Comparison of ENCODE assay signal across 16 cellular contexts in the genomic region with DNA sequence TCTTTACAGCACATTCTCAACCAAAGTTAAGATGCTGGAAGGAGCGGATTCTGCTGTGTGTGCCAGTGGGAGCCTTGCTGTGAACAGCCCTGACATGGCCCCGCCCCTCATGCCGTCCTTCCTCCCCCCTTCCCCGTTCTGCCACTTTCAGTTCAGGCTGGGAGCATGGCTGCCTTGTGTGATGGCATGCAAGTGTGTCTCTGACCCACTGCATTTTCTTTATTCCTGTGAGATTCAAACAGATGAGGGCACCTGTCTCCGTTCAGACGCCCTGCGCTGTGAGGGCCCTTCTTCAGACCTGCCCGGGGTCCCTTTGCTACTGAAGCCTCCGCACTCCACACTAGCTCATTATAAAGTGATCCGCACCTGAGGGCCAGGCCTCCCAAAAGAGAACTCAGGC.
DNase-seq lines count a peak whose midpoint lies in the region; ATAC-seq and TF ChIP-seq lines count a peak whose summit lies in the region.
"Had no signal": no experiment of that assay in that cellular context is flagged by ENCODE, and none has a peak within 500 bp of the region (broad histone marks: within the 10 kb centered on the region; RNA-seq: fewer than 3 reads in every experiment).

No MANE protein-coding gene starts in this region.

- H3K4me3 ChIP-seq in heart left ventricle (no peak overlapping the region), osteoblast (ENCODE audit: insufficient read depth, low read length) (no peak overlapping the region), colonic mucosa (no peak overlapping the region)
- H3K4me3 ChIP-seq: BLaER1 treated with 17β-estradiol and CSF1 and Interleukin-3, amounts not matched to agents 10 nM and 100 nM; GM12878 had no signal

- H4K20me1 ChIP-seq in osteoblast (ENCODE audit: insufficient read depth, low read length) = peaks cover 6% of the 10 kb centered on the region

- H3K4me1 ChIP-seq in heart left ventricle = peaks cover 0 to 6% (median 0%) of the 10 kb centered on the region in 12 donors
- H3K4me1 ChIP-seq in osteoblast (ENCODE audit: insufficient read depth, low read length) = no peaks in the 10 kb centered on the region
- no peaks in the 10 kb centered on the region for H3K4me1 ChIP-seq in colonic mucosa

- WGBS in heart left ventricle, 4 donors = 91 to 96% (median 93%) methylated on average over 10 of the region's 10 CpGs

- peak; percentile 10 for DNase-seq in Right ventricle myocardium superior
- no peak for DNase-seq in heart left ventricle
- peak; percentile 8 for DNase-seq in cerebellar cortex (ENCODE audit: low spot score)
- DNase-seq in osteoblast (ENCODE audit: insufficient read length, low spot score, missing footprints) = peak; percentile 82
- no peak for DNase-seq in nucleus accumbens (lab: John Stamatoyannopoulos, UW)
- DNase-seq in colonic mucosa = no peak
- DNase-seq in UCSD-AML1 (lab: John Stamatoyannopoulos, UW; ENCODE audit: unreplicated experiment) = no peak
- DNase-seq: ACHN; Calu3; CD4-positive, CD25-positive, alpha-beta regulatory T cell; DMS 273 treated with DMSO at 0.1 percent for 48 hours; GOT3; H9 had no signal

- intact Hi-C loops in Right ventricle myocardium superior (cut with DNase I) (no loop called here), heart left ventricle (cut with DNase I) (no loop called here), colonic mucosa (cut with DNase I) (no loop called here)

- no peak overlapping the region for H3K4me2 ChIP-seq in osteoblast (ENCODE audit: insufficient read depth, low read length)
- H3K4me2 ChIP-seq: BLaER1 treated with 17β-estradiol and CSF1 and Interleukin-3, amounts not matched to agents 10 nM and 100 nM had no signal

- H3K27ac ChIP-seq in heart left ventricle (no peak overlapping the region), osteoblast (ENCODE audit: low read depth, low read length) (no peak overlapping the region), colonic mucosa (no peak overlapping the region)
- H3K27ac ChIP-seq: BLaER1 treated with 17β-estradiol and CSF1 and Interleukin-3, amounts not matched to agents 10 nM and 100 nM; HL-60 had no signal

- ATAC-seq in Right ventricle myocardium superior (ENCODE audit: poor library complexity) (no peak), heart left ventricle (no peak)
- ATAC-seq: GM12878 had no signal

- H3K9me3 ChIP-seq in heart left ventricle (no peaks in the 10 kb centered on the region), osteoblast (ENCODE audit: low read depth, low read length) (no peaks in the 10 kb centered on the region), colonic mucosa (no peaks in the 10 kb centered on the region)

- H2AFZ ChIP-seq in osteoblast (ENCODE audit: low read length) = no peak overlapping the region

- no peak overlapping the region for H3K9ac ChIP-seq in colonic mucosa (ENCODE audit: low read depth in 2 of 2, low read length in 2 of 2)
- H3K9ac ChIP-seq: BLaER1 treated with 17β-estradiol and CSF1 and Interleukin-3, amounts not matched to agents 10 nM and 100 nM had no signal

- TF ChIP-seq CTCF in heart left ventricle (IDR thresholded peaks at IDR 0.05) (no peak), osteoblast (IDR thresholded peaks at IDR 0.05; ENCODE audit: extremely low read depth, low read depth, low read length) (no peak), colonic mucosa (IDR thresholded peaks at IDR 0.05) (no peak)

- TF ChIP-seq POLR2A in heart left ventricle (IDR thresholded peaks at IDR 0.05) = no peak

- H3K79me2 ChIP-seq in osteoblast (ENCODE audit: insufficient read depth, low read length) = no peaks in the 10 kb centered on the region

- H3K27me3 ChIP-seq in heart left ventricle (no peaks in the 10 kb centered on the region), osteoblast (ENCODE audit: insufficient read depth, low read length) (no peaks in the 10 kb centered on the region), colonic mucosa (no peaks in the 10 kb centered on the region)
- H3K27me3 ChIP-seq: BLaER1 treated with 17β-estradiol and CSF1 and Interleukin-3, amounts not matched to agents 10 nM and 100 nM had no signal

- H3K36me3 ChIP-seq in heart left ventricle (peaks cover 0 to 50% (median 36%) of the 10 kb centered on the region in 9 donors), osteoblast (ENCODE audit: insufficient read depth, low read length) (peaks cover 6% of the 10 kb centered on the region), colonic mucosa (peaks cover 8% of the 10 kb centered on the region)

Comparison
In these comparisons a context has a peak if more than half of its experiments do, and no peak if none do; other contexts are left out.
1. DNase-seq: peak in Right ventricle myocardium superior (single experiment), cerebellar cortex (single experiment) and osteoblast (single experiment); none in heart left ventricle (0 of 5), nucleus accumbens (0 of 56), colonic mucosa (single experiment) and UCSD-AML1 (single experiment).